ENCODE assay signal across 16 cellular contexts in genomic region chr9:121859646-121860045, GRCh38.
DNase-seq lines count a peak whose midpoint lies in the region; ATAC-seq and TF ChIP-seq lines count a peak whose summit lies in the region.
"Had no signal": no experiment of that assay in that cellular context is flagged by ENCODE, and none has a peak within 500 bp of the region (broad histone marks: within the 10 kb centered on the region; RNA-seq: fewer than 3 reads in every experiment).

No MANE protein-coding gene starts in this region.

- H3F3A ChIP-seq in SK-N-SH (replicated peaks; ENCODE audit: insufficient read depth), result peaks cover 5% of the 10 kb centered on the region

- intact Hi-C loops in left ventricle myocardium superior (cut with micrococcal nuclease), result no loop called here

- H3K4me2 ChIP-seq in SK-N-SH, result no peak overlapping the region
- H3K4me2 ChIP-seq: BLaER1 treated with 17β-estradiol and CSF1 and Interleukin-3, amounts not matched to agents 10 nM and 100 nM had no signal

- H3K27me3 ChIP-seq in right atrium auricular region (no peaks in the 10 kb centered on the region), SK-N-SH (ENCODE audit: insufficient read depth) (no peaks in the 10 kb centered on the region)
- H3K27me3 ChIP-seq: BLaER1 treated with 17β-estradiol and CSF1 and Interleukin-3, amounts not matched to agents 10 nM and 100 nM had no signal

- H3K9me3 ChIP-seq in right atrium auricular region (no peaks in the 10 kb centered on the region), SK-N-SH (no peaks in the 10 kb centered on the region)
- H3K9me3 ChIP-seq: BLaER1 treated with 17β-estradiol and CSF1 and Interleukin-3, amounts not matched to agents 10 nM and 100 nM had no signal

- H3K79me2 ChIP-seq in SK-N-SH (ENCODE audit: insufficient read depth), result no peaks in the 10 kb centered on the region

- no peaks in the 10 kb centered on the region for H3K36me3 ChIP-seq in right atrium auricular region
- peaks cover 0 to 6% of the 10 kb centered on the region in 2 experiments for H3K36me3 ChIP-seq in SK-N-SH (replicated peaks in 1 of 2; ENCODE audit: control insufficient read depth in 1 of 2, insufficient read depth in 2 of 2, low read length in 1 of 2)
- H3K36me3 ChIP-seq: BLaER1 treated with 17β-estradiol and CSF1 and Interleukin-3, amounts not matched to agents 10 nM and 100 nM had no signal

- DNase-seq in right atrium auricular region (ENCODE audit: low spot score) (peak; percentile 56), left ventricle myocardium superior (no peak), coronary artery (ENCODE audit: low spot score) (peak; percentile 47), SK-N-SH (no peak), NCI-H1930 (lab: John Stamatoyannopoulos, UW) (no peak)
- peak; percentile 0 for DNase-seq in stimulated activated CD8-positive, alpha-beta memory T cell treated with anti-CD3 and anti-CD28 coated beads, Interleukin-4, amount 100 ng/mL, for 48 hours
- DNase-seq: 8988T; AML-193; CD4-positive, CD25-positive, alpha-beta regulatory T cell; DMS53; GF-D8; GM23248 had no signal

- no peak for TF ChIP-seq RAD21 in SK-N-SH (IDR thresholded peaks at IDR 0.05; ENCODE audit: low read length)

- TF ChIP-seq EP300 in SK-N-SH (IDR thresholded peaks at IDR 0.05; ENCODE audit: borderline replicate concordance in 1 of 2, low read depth in 1 of 2, low read length in 1 of 2), result no peak

- POLR2A ChIA-PET in SK-N-SH (lab: Yijun Ruan, JAX), result no interaction called here

- H3K27ac ChIP-seq in right atrium auricular region (no peak overlapping the region), coronary artery (no peak overlapping the region), SK-N-SH (ENCODE audit: low read depth in 2 of 2, low read length in 1 of 2) (no peak overlapping the region)
- H3K27ac ChIP-seq: BLaER1 treated with 17β-estradiol and CSF1 and Interleukin-3, amounts not matched to agents 10 nM and 100 nM; GM23248; HL-60 had no signal

- H3K9me2 ChIP-seq in SK-N-SH, result no peaks in the 10 kb centered on the region

- no peak for TF ChIP-seq CTCF in right atrium auricular region (IDR thresholded peaks at IDR 0.05)
- no peak for TF ChIP-seq CTCF in coronary artery (IDR thresholded peaks at IDR 0.05)
- no peak for TF ChIP-seq CTCF in SK-N-SH (IDR thresholded peaks at IDR 0.05)

- H3K9ac ChIP-seq in SK-N-SH, result no peak overlapping the region
- H3K9ac ChIP-seq: BLaER1 treated with 17β-estradiol and CSF1 and Interleukin-3, amounts not matched to agents 10 nM and 100 nM; GM23248 had no signal

- H3K4me1 ChIP-seq in right atrium auricular region (peaks cover 0 to 16% of the 10 kb centered on the region in 2 donors), SK-N-SH (ENCODE audit: control insufficient read depth in 1 of 2, insufficient read depth in 2 of 2, low read depth in 1 of 2, low read length in 1 of 2) (peaks cover 0 to 6% of the 10 kb centered on the region in 2 experiments; a peak in 1 of 4 replicates)

- CTCF ChIA-PET in SK-N-SH (lab: Yijun Ruan, JAX), result interaction anchor here (0.8 to 1.6 kb wide), 2 partner anchors 164 to 314 kb away, joined by 3 to 6 read pairs; no protein-coding TSS in a partner anchor

- WGBS in SK-N-SH (ENCODE audit: low lambda C conversion rate), result 83% methylated on average over 6 of the region's 6 CpGs

- H4K20me1 ChIP-seq in SK-N-SH (ENCODE audit: insufficient read depth), result no peaks in the 10 kb centered on the region

- H3K4me3 ChIP-seq in right atrium auricular region (no peak overlapping the region), coronary artery (no peak overlapping the region), SK-N-SH (ENCODE audit: low read depth in 2 of 2, low read length in 1 of 2) (no peak overlapping the region)
- H3K4me3 ChIP-seq: BLaER1 treated with 17β-estradiol and CSF1 and Interleukin-3, amounts not matched to agents 10 nM and 100 nM; GM23248 had no signal

- ATAC-seq in left ventricle myocardium superior, result no peak
- ATAC-seq in GM21360 (IDR thresholded peaks at IDR 0.05; ENCODE audit: unreplicated experiment), result no peak
- ATAC-seq: HCT116 had no signal

- H2AFZ ChIP-seq in SK-N-SH (ENCODE audit: low read depth), result no peak overlapping the region
- H2AFZ ChIP-seq: GM23248 had no signal

TF ChIP-seq in SK-N-SH, 30 proteins besides CTCF, POLR2A, EP300 and RAD21 (continues in another document):
- TF ChIP-seq MXI1 (IDR thresholded peaks at IDR 0.05; ENCODE audit: low read depth, low read length) (no peak), MAX (IDR thresholded peaks at IDR 0.05; ENCODE audit: low read depth) (no peak), ZBTB33 (IDR thresholded peaks at IDR 0.05; ENCODE audit: borderline replicate concordance, low read depth) (no peak), TCF12 (IDR thresholded peaks at IDR 0.05) (no peak), USF1 (IDR thresholded peaks at IDR 0.05; ENCODE audit: borderline replicate concordance, low read depth) (no peak), FOXJ3 (CRISPR knock-in tag; IDR thresholded peaks at IDR 0.05) (no peak), REST (IDR thresholded peaks at IDR 0.05; ENCODE audit: low read depth, low read length) (no peak), ELF1 (IDR thresholded peaks at IDR 0.05) (no peak), TEAD4 (IDR thresholded peaks at IDR 0.05; ENCODE audit: borderline replicate concordance, insufficient read depth) (no peak), POLR2AphosphoS5 (IDR thresholded peaks at IDR 0.05; ENCODE audit: low read depth, low read length) (no peak), EZH2phosphoT487 (IDR thresholded peaks at IDR 0.05; ENCODE audit: borderline replicate concordance, low read depth) (no peak), FOSL2 (IDR thresholded peaks at IDR 0.05; ENCODE audit: borderline replicate concordance, low read depth) (no peak), TAF1 (IDR thresholded peaks at IDR 0.05; ENCODE audit: borderline replicate concordance, low read depth, low read length) (no peak), RXRA (IDR thresholded peaks at IDR 0.05; ENCODE audit: borderline replicate concordance, low read depth) (no peak), PBX3 (IDR thresholded peaks at IDR 0.05) (no peak)

Comparison
In these comparisons a context has a peak if more than half of its experiments do, and no peak if none do; other contexts are left out.
1. DNase-seq: peak in right atrium auricular region (single experiment), coronary artery (single experiment) and stimulated activated CD8-positive, alpha-beta memory T cell treated with anti-CD3 and anti-CD28 coated beads, Interleukin-4, amount 100 ng/mL, for 48 hours (single experiment); none in left ventricle myocardium superior (single experiment), SK-N-SH (single experiment) and NCI-H1930 (0 of 2).